In the genomic region with DNA sequence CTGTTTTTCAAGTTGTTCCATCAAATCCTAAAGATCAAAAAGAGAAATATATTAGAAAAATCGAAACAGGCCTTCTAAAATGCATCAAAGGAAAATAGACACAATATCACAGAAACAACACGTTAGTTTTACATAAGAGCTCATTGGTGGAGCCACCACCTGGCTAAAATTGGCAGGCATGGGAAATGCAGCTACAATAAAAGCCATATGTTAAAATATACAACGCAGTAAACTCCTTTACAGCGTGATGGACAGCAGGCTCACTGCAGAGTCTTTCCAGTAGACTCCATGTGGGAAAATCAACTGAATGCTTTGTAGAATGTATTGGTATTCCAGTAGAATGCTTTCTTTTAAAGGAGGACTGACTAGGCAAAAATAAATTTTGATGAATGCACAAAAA, we compare ENCODE assay signal across 12 cellular contexts. TPM values are rescaled to one million over a fixed set of nuclear protein-coding genes. Genes with fewer than 3 reads are reported as not detected.
DNase-seq lines count a peak whose midpoint lies in the region; ATAC-seq and TF ChIP-seq lines count a peak whose summit lies in the region.
"Had no signal": no experiment of that assay in that cellular context is flagged by ENCODE, and none has a peak within 500 bp of the region (broad histone marks: within the 10 kb centered on the region; RNA-seq: fewer than 3 reads in every experiment).

No MANE protein-coding gene starts in this region.

- TF ChIP-seq POLR2A in prostate gland (IDR thresholded peaks at IDR 0.05), result no peak

- H3K36me3 ChIP-seq in prostate gland, result no peaks in the 10 kb centered on the region

- intact Hi-C loops in prostate gland (cut with DNase I), result no loop called here

- no peak for ATAC-seq in HG03460 (IDR thresholded peaks at IDR 0.05; ENCODE audit: unreplicated experiment)

- H3K27ac ChIP-seq in prostate gland, result no peak overlapping the region
- H3K27ac ChIP-seq: sigmoid colon had no signal

- TF ChIP-seq CTCF in choroid plexus epithelial cell (conservative IDR thresholded peaks at IDR 0.05; ENCODE audit: low read depth, low read length) (peak; percentile 11), prostate gland (IDR thresholded peaks at IDR 0.05) (peak in 1 of 4 experiments; percentile 23)

- H3K4me3 ChIP-seq in choroid plexus epithelial cell (ENCODE audit: low read depth, low read length), result no peak overlapping the region
- no peak overlapping the region for H3K4me3 ChIP-seq in prostate gland
- H3K4me3 ChIP-seq: sigmoid colon had no signal

- H3K4me1 ChIP-seq in prostate gland (replicated peaks), result no peaks in the 10 kb centered on the region

- H3K27me3 ChIP-seq in prostate gland (replicated peaks; ENCODE audit: insufficient read depth), result no peaks in the 10 kb centered on the region
- H3K27me3 ChIP-seq: sigmoid colon had no signal

- WGBS in prostate gland, result 40% methylated on average over 4 of the region's 4 CpGs

- DNase-seq in NCI-H2171 treated with DMSO at 0.1 percent for 48 hours (lab: John Stamatoyannopoulos, UW), result peak; percentile 34
- DNase-seq in NCI-H2171 (lab: John Stamatoyannopoulos, UW), result no peak
- DNase-seq in NCI-H1694 treated with DMSO at 0.1 percent for 48 hours (lab: John Stamatoyannopoulos, UW), result peak; percentile 49
- no peak for DNase-seq in choroid plexus epithelial cell (ENCODE audit: low read depth)
- DNase-seq in prostate gland (ENCODE audit: low spot score), result peak; percentile 15
- DNase-seq in LoVo (ENCODE audit: low spot score), result no peak
- DNase-seq in activated CD4-positive, alpha-beta T cell treated with anti-CD3 and anti-CD28 coated beads, Interleukin-2, amount 50 U/mL, for 4 hours, result no peak
- DNase-seq: activated CD4-positive, alpha-beta T cell treated with anti-CD3 and anti-CD28 coated beads, Interleukin-2, amount 10 ng/mL, durations not matched to agents 7 days and 5 days; activated effector memory CD4-positive, alpha-beta T cell treated with Interleukin-2 at 50 U/mL for 16 hours; NCI-H510A; sigmoid colon had no signal

- no peaks in the 10 kb centered on the region for H3K9me3 ChIP-seq in prostate gland
- H3K9me3 ChIP-seq: sigmoid colon had no signal

RNA-seq across cellular contexts. Expression of gene MYO5C, which starts 40.9 kb away (rescaled TPM):
- total RNA-seq in prostate gland, result 10 to 100 TPM; 53.5 to 59.9 TPM

Comparison
In these comparisons a context has a peak if more than half of its experiments do, and no peak if none do; other contexts are left out.
1. DNase-seq: peak in NCI-H2171 treated with DMSO at 0.1 percent for 48 hours (single experiment), NCI-H1694 treated with DMSO at 0.1 percent for 48 hours (single experiment) and prostate gland (single experiment); none in NCI-H2171 (single experiment), choroid plexus epithelial cell (single experiment), LoVo (single experiment) and activated CD4-positive, alpha-beta T cell treated with anti-CD3 and anti-CD28 coated beads, Interleukin-2, amount 50 U/mL, for 4 hours (0 of 2).